In genomic region chr4:46354863-46355262, GRCh38 we compare ENCODE assay signal across 7 cellular contexts. TPM values are rescaled to one million over a fixed set of nuclear protein-coding genes. Genes with fewer than 3 reads are reported as not detected.
"Had no signal": no experiment of that assay in that cellular context is flagged by ENCODE, and none has a peak within 500 bp of the region (broad histone marks: within the 10 kb centered on the region; RNA-seq: fewer than 3 reads in every experiment).

No MANE protein-coding gene starts in this region.

- H3K27ac ChIP-seq: GM23248, HL-60 had no signal

- H3K9me3 ChIP-seq: HAP-1 had no signal

- DNase-seq: GM23248, H7, HFFc6 had no signal

- H3K9ac ChIP-seq: GM23248 had no signal

- H3K36me3 ChIP-seq: HAP-1 had no signal

- FAIRE-seq: H1, HepG2 had no signal

- H3K4me3 ChIP-seq: GM23248, HAP-1 had no signal

RNA-seq across cellular contexts. Expression of gene GABRA2, which starts 35.1 kb away (rescaled TPM):
- total RNA-seq: GM23248, HepG2, HFFc6 had no signal
